In the genomic region with DNA sequence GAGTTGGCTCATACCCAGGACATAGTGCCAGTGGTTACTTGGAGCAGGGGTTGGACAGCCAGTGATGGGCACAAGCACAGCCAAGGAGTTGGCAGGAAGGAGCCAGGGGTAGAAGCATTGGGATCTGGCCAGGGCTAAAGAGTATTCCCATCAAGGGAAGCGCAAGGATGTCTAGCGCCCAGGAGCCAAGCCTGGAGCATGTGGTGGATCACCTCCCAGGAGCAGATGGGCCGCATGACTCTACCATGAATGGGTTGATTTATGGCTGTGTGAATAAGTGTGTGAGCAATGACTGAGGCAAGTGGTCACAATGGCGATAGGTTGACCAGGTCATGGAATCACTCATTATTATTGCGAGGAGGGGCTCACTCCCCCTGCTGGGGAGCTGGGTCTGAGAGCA, we compare ENCODE assay signal across 1 cellular context.
TF ChIP-seq lines count a peak whose summit lies in the region.

No MANE protein-coding gene starts in this region.

TF ChIP-seq in H1, 55 proteins besides CTCF, POLR2A, EP300 and RAD21:
- TF ChIP-seq NRF1 (IDR thresholded peaks at IDR 0.05; ENCODE audit: low read depth, low read length) = no peak
